8 cellular contexts compared by ENCODE assay signal in genomic region chr12:9651265-9651729, GRCh38. TPM values are rescaled to one million over a fixed set of nuclear protein-coding genes. Genes with fewer than 3 reads are reported as not detected.
DNase-seq lines count a peak whose midpoint lies in the region; ATAC-seq and TF ChIP-seq lines count a peak whose summit lies in the region.

No MANE protein-coding gene starts in this region.

- no peak for TF ChIP-seq POLR2A in erythroblast (IDR thresholded peaks at IDR 0.05; ENCODE audit: low read length)

- no peaks in the 10 kb centered on the region for H3K36me3 ChIP-seq in aorta (ENCODE audit: control insufficient read depth in 1 of 2, insufficient read depth in 2 of 2, low read length in 1 of 2)

- no peaks in the 10 kb centered on the region for H3K4me1 ChIP-seq in aorta (ENCODE audit: control insufficient read depth in 1 of 2, insufficient read depth in 2 of 2, low read length in 2 of 2)

- intact Hi-C loops in aorta (cut with DNase I) = no loop called here

- H3K27me3 ChIP-seq in HL-60 (ENCODE audit: insufficient read depth, poor library complexity, severe bottlenecking) (no peaks in the 10 kb centered on the region), aorta (ENCODE audit: control insufficient read depth in 1 of 2, insufficient read depth in 2 of 2, low read length in 1 of 2) (no peaks in the 10 kb centered on the region)

- H3K4me3 ChIP-seq in HL-60 (replicated peaks; ENCODE audit: insufficient read depth, low read length) = no peak overlapping the region
- H3K4me3 ChIP-seq in aorta (ENCODE audit: low read length in 2 of 2) = no peak overlapping the region

- no peak for ATAC-seq in aorta (ENCODE audit: low FRiP score)
- ATAC-seq in GM21717 (IDR thresholded peaks at IDR 0.05; ENCODE audit: unreplicated experiment) = no peak

- no peaks in the 10 kb centered on the region for H3K9me3 ChIP-seq in aorta (ENCODE audit: control insufficient read depth, low read length)

- DNase-seq in HL-60 (ENCODE audit: low read depth in 1 of 2, low spot score in 1 of 2) = peak; percentile 48 to 80
- DNase-seq in UCSD-AML1 (lab: John Stamatoyannopoulos, UW; ENCODE audit: unreplicated experiment) = peak; percentile 43
- peak; percentile 26 to 66 for DNase-seq in erythroblast (lab: John Stamatoyannopoulos, UW)
- DNase-seq in stimulated activated CD4-positive, alpha-beta T cell treated with anti-CD3 and anti-CD28 coated beads, Interleukin-4, amount 100 ng/mL, for 1 hour = peak; percentile 41
- DNase-seq in aorta = no peak
- DNase-seq in amniotic stem cell (lab: John Stamatoyannopoulos, UW) = no peak
- no peak for DNase-seq in NCI-H2029 (lab: John Stamatoyannopoulos, UW)

- 77 to 79% methylated on average over 3 of the region's 3 CpGs for WGBS in aorta, 2 donors

- no peak for TF ChIP-seq CTCF in HL-60 (IDR thresholded peaks at IDR 0.05; ENCODE audit: insufficient read depth, low read length)

- H3K27ac ChIP-seq in HL-60 (replicated peaks) (peak overlapping the region; percentile 97), aorta (ENCODE audit: low read depth in 1 of 2, low read length in 2 of 2) (no peak overlapping the region)

RNA-seq across cellular contexts. Expression of gene CLEC2D, which starts 18.2 kb away (rescaled TPM):
- 10 to 100 TPM; 16.0 to 36.5 TPM for total RNA-seq in aorta
- 1 to 10 TPM in 1 of 2 donors, under 1 TPM in 1; 0.25 to 3.0 TPM for polyA plus RNA-seq in aorta

RNA-seq across cellular contexts. Expression of gene KLRB1, which starts 43.6 kb away (rescaled TPM):
- 1 to 10 TPM; 1.1 to 1.6 TPM for total RNA-seq in aorta
- polyA plus RNA-seq in aorta = not detected

Comparison
In these comparisons a context has a peak if more than half of its experiments do, and no peak if none do; other contexts are left out.
1. DNase-seq: peak in HL-60 (2 of 2), UCSD-AML1 (single experiment), erythroblast (2 of 2) and stimulated activated CD4-positive, alpha-beta T cell treated with anti-CD3 and anti-CD28 coated beads, Interleukin-4, amount 100 ng/mL, for 1 hour (single experiment); none in aorta (0 of 2), amniotic stem cell (single experiment) and NCI-H2029 (single experiment).